ENCODE assay signal across 8 cellular contexts in genomic region chr10:128530301-128530700, GRCh38.
DNase-seq lines count a peak whose midpoint lies in the region; ATAC-seq and TF ChIP-seq lines count a peak whose summit lies in the region.

No MANE protein-coding gene starts in this region.

- H3K27me3 Mint-ChIP-seq in nephron (ENCODE audit: low read depth), result peaks cover 7% of the 10 kb centered on the region

- ATAC-seq in body of pancreas, result no peak
- ATAC-seq in GM19452 (IDR thresholded peaks at IDR 0.05; ENCODE audit: unreplicated experiment), result no peak

- peak; percentile 29 for DNase-seq in DMS114 treated with DMSO at 0.1 percent for 48 hours (lab: John Stamatoyannopoulos, UW; ENCODE audit: unreplicated experiment)
- no peak for DNase-seq in HL-60 (ENCODE audit: low read depth in 1 of 2, low spot score in 1 of 2)
- no peak for DNase-seq in body of pancreas
- no peak for DNase-seq in activated naive CD4-positive, alpha-beta T cell (lab: John Stamatoyannopoulos, UW)
- no peak for DNase-seq in activated T-cell treated with anti-CD3 and anti-CD28 coated beads, Interleukin-2, amount 50 U/mL, for 1 hour
- DNase-seq in UCSD-AML1 (lab: John Stamatoyannopoulos, UW; ENCODE audit: unreplicated experiment), result no peak

- H3K4me3 ChIP-seq in HL-60 (replicated peaks; ENCODE audit: insufficient read depth, low read length) (no peak overlapping the region), body of pancreas (no peak overlapping the region)

- peaks cover 67% of the 10 kb centered on the region for H3K4me1 Mint-ChIP-seq in nephron

- H3K9me3 ChIP-seq in body of pancreas, result no peaks in the 10 kb centered on the region

- H3K27ac Mint-ChIP-seq in nephron, result peak overlapping the region; percentile 65 to 86 (median 83)

- no peaks in the 10 kb centered on the region for H3K36me3 ChIP-seq in body of pancreas (replicated peaks in 1 of 2; ENCODE audit: insufficient read depth in 1 of 2, low read depth in 2 of 2)

- H3K36me3 Mint-ChIP-seq in nephron (ENCODE audit: low read depth), result no peaks in the 10 kb centered on the region

- no peaks in the 10 kb centered on the region for H3K9me3 Mint-ChIP-seq in nephron

- peak; percentile 37 for TF ChIP-seq CTCF in HL-60 (IDR thresholded peaks at IDR 0.05; ENCODE audit: insufficient read depth, low read length)
- TF ChIP-seq CTCF in body of pancreas (IDR thresholded peaks at IDR 0.05), result peak in 6 of 7 experiments; percentile 27 to 53 (median 36)
- TF ChIP-seq CTCF in nephron (IDR thresholded peaks at IDR 0.05; ENCODE audit: unreplicated experiment in 3 of 3), result peak; percentile 61 to 70 (median 69)

- no peak overlapping the region for H3K4me3 Mint-ChIP-seq in nephron

- intact Hi-C loops in body of pancreas (cut with DNase I), result no loop called here

- H3K27me3 ChIP-seq in HL-60 (ENCODE audit: insufficient read depth, poor library complexity, severe bottlenecking) (no peaks in the 10 kb centered on the region), body of pancreas (no peaks in the 10 kb centered on the region)

- 29 to 32% methylated on average over 5 of the region's 5 CpGs for WGBS in body of pancreas, 2 donors

- TF ChIP-seq POLR2A in body of pancreas (IDR thresholded peaks at IDR 0.05), result no peak

- H3K4me1 ChIP-seq in body of pancreas, result no peaks in the 10 kb centered on the region

- H3K27ac ChIP-seq in HL-60 (replicated peaks) (no peak overlapping the region), body of pancreas (no peak overlapping the region)
